In the genomic region with DNA sequence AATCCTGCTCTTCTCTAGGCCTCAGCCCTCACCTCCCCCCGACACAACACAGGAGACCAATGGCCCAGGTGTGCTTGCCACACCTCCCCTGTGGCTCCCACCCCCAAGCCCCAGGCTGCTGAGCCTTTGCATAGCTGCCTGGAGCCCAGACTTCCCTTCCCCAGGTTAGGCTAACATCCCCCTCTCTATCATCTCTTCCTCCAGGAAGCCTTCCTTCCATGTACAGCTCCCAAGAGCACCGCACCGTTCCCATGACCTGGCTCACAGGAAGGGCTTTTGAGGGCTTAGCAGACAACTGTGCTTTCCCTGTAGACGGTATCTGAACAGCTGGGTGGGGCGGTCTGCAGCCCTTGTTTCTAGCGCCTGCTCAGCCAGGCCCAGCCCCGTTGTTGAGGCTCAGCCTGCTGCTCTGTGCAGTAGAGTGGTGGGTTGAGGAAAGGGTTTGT, we compare ENCODE assay signal across 17 cellular contexts. TPM values are rescaled to one million over a fixed set of nuclear protein-coding genes. Genes with fewer than 3 reads are reported as not detected.
A peak's percentile ranks its signal among the peaks of the same experiment; 100 is the strongest.
DNase-seq lines count a peak whose midpoint lies in the region; ATAC-seq and TF ChIP-seq lines count a peak whose summit lies in the region.
"Had no signal": no experiment of that assay in that cellular context is flagged by ENCODE, and none has a peak within 500 bp of the region (broad histone marks: within the 10 kb centered on the region; RNA-seq: fewer than 3 reads in every experiment).

No MANE protein-coding gene starts in this region.

- H3K4me3 ChIP-seq in heart right ventricle (no peak overlapping the region), PC-9 (no peak overlapping the region), iPS-20b (ENCODE audit: low read length) (no peak overlapping the region), subcutaneous abdominal adipose tissue (ENCODE audit: low read depth in 1 of 5, low read length in 5 of 5) (no peak overlapping the region)
- H3K4me3 ChIP-seq: ovary, testis had no signal

- H3K4me2 ChIP-seq in PC-9: no peak overlapping the region

- TSS peak; percentile 2 for BruUV-seq in PC-9 (replicated peaks; lab: Mats Ljungman, UMichigan)

- 44 to 49% methylated on average over 6 to 7 of the region's 7 CpGs for WGBS in heart right ventricle, 2 donors

- no peak overlapping the region for H2AFZ ChIP-seq in PC-9

- H3K27ac ChIP-seq in heart right ventricle (peak overlapping the region in 9 of 10 donors; percentile 82 to 96 (median 86)), PC-9 (no peak overlapping the region), iPS-20b (ENCODE audit: low read length) (no peak overlapping the region), subcutaneous abdominal adipose tissue (ENCODE audit: low read depth, low read length) (peak overlapping the region; percentile 88)
- H3K27ac ChIP-seq: testis had no signal

- H3F3A ChIP-seq in PC-9 (ENCODE audit: insufficient read depth, low read depth): peaks cover 29% of the 10 kb centered on the region

- H3K79me2 ChIP-seq in PC-9 (ENCODE audit: low read depth): no peaks in the 10 kb centered on the region

- peaks cover 15 to 85% (median 73%) of the 10 kb centered on the region in 9 donors for H3K4me1 ChIP-seq in heart right ventricle
- peaks cover 34% of the 10 kb centered on the region for H3K4me1 ChIP-seq in PC-9 (replicated peaks; ENCODE audit: insufficient read depth)
- H3K4me1 ChIP-seq in iPS-20b (ENCODE audit: insufficient read depth, low read length): peaks cover 14% of the 10 kb centered on the region; the same call in 1 of the 2 replicates
- H3K4me1 ChIP-seq in subcutaneous abdominal adipose tissue (ENCODE audit: control insufficient read depth in 5 of 5, insufficient read depth in 5 of 5, low read length in 5 of 5): peaks cover 7 to 83% (median 67%) of the 10 kb centered on the region in 5 donors

- no peak for TF ChIP-seq CTCF in heart right ventricle (IDR thresholded peaks at IDR 0.05)
- no peak for TF ChIP-seq CTCF in PC-9 (conservative IDR thresholded peaks at IDR 0.05)

- H3K9me2 ChIP-seq in PC-9 (ENCODE audit: insufficient read depth): no peaks in the 10 kb centered on the region

- peaks cover 0 to 16% (median 0%) of the 10 kb centered on the region in 9 donors for H3K36me3 ChIP-seq in heart right ventricle
- H3K36me3 ChIP-seq in PC-9 (ENCODE audit: low read depth): no peaks in the 10 kb centered on the region
- H3K36me3 ChIP-seq in iPS-20b (ENCODE audit: insufficient read depth, low read depth, low read length): no peaks in the 10 kb centered on the region
- H3K36me3 ChIP-seq in subcutaneous abdominal adipose tissue (ENCODE audit: control insufficient read depth in 5 of 5, insufficient read depth in 5 of 5, low read length in 5 of 5): peaks cover 0 to 6% (median 0%) of the 10 kb centered on the region in 5 donors
- H3K36me3 ChIP-seq: ovary had no signal

- DNase-seq in heart right ventricle (no peak), cardiac septum (ENCODE audit: low spot score) (no peak), PC-9 (no peak), NOMO-1 treated with dmso at 0.1 percent for 144 hours (lab: John Stamatoyannopoulos, UW; ENCODE audit: unreplicated experiment) (no peak), NCI-H446 (lab: John Stamatoyannopoulos, UW) (no peak), SHP77 treated with DMSO at 0.1 percent for 48 hours (lab: John Stamatoyannopoulos, UW) (no peak)
- DNase-seq: activated effector memory CD4-positive, alpha-beta T cell treated with anti-CD3 and anti-CD28 coated beads, Interleukin-2, amount 50 U/mL, for 16 hours; effector memory CD4-positive, alpha-beta T cell; left cardiac atrium; NCI-H2081 treated with DMSO at 0.1 percent for 48 hours; NCI-H774; T-helper 17 cell; testis had no signal

- H3K9me3 ChIP-seq in heart right ventricle (no peaks in the 10 kb centered on the region), PC-9 (ENCODE audit: insufficient read depth, low read depth) (no peaks in the 10 kb centered on the region), iPS-20b (ENCODE audit: insufficient read depth, low read depth, low read length) (no peaks in the 10 kb centered on the region), subcutaneous abdominal adipose tissue (ENCODE audit: control insufficient read depth in 5 of 5, low read length in 5 of 5) (no peaks in the 10 kb centered on the region)
- H3K9me3 ChIP-seq: ovary, testis had no signal

- POLR2A ChIA-PET in PC-9 (lab: Charles Lee; ENCODE audit: unreplicated experiment): interaction anchor here (0.5 to 0.7 kb wide), 2 partner anchors 48 to 76 kb away, joined by 3 read pairs; no protein-coding TSS in a partner anchor

- CTCF ChIA-PET in PC-9 (lab: Charles Lee): no interaction called here

- intact Hi-C loops in heart right ventricle (cut with DNase I): loop anchor here in 6 of 10 donors (5.0 to 10.0 kb wide), 6 partner anchors 66 to 408 kb away; a partner anchor contains a TSS
- intact Hi-C loops in cardiac septum (cut with DNase I): loop anchor here (5.0 to 10.0 kb wide), 3 partner anchors 236 to 398 kb away; no protein-coding TSS in a partner anchor
- intact Hi-C loops in PC-9 (cut with micrococcal nuclease; ENCODE audit: unreplicated experiment): loop anchor here (5.0 kb wide), 1 partner anchor 236 kb away; no protein-coding TSS in a partner anchor

- peaks cover 0 to 15% (median 0%) of the 10 kb centered on the region in 7 donors for H3K27me3 ChIP-seq in heart right ventricle
- H3K27me3 ChIP-seq in PC-9 (ENCODE audit: insufficient read depth, low read depth): no peaks in the 10 kb centered on the region
- H3K27me3 ChIP-seq in iPS-20b (ENCODE audit: insufficient read depth, low read length): no peaks in the 10 kb centered on the region
- peaks cover 0 to 3% (median 0%) of the 10 kb centered on the region in 5 donors for H3K27me3 ChIP-seq in subcutaneous abdominal adipose tissue (ENCODE audit: control insufficient read depth in 5 of 5, insufficient read depth in 4 of 5, low read length in 5 of 5)
- H3K27me3 ChIP-seq: ovary, testis had no signal

- no peaks in the 10 kb centered on the region for H4K20me1 ChIP-seq in PC-9 (ENCODE audit: insufficient read depth)

- no peak for ATAC-seq in heart right ventricle
- ATAC-seq: left cardiac atrium, T-helper 17 cell had no signal

- peak overlapping the region; percentile 34; the same call in 1 of the 2 replicates for H3K9ac ChIP-seq in iPS-20b (ENCODE audit: low read depth, low read length)
- H3K9ac ChIP-seq in subcutaneous abdominal adipose tissue (ENCODE audit: low read length in 5 of 5): peak overlapping the region in 1 of 5 donors; percentile 16

RNA-seq across cellular contexts. Expression of a gene that starts 3.5 kb away (rescaled TPM):
- 100 to 1,000 TPM in 3 of 10 donors, 10 to 100 TPM in 7; 69.7 to 135 (median 94.9) TPM for total RNA-seq in heart right ventricle
- 10 to 100 TPM; 60.7 to 69.5 TPM for polyA plus RNA-seq in heart right ventricle
- 89.3 TPM for total RNA-seq in cardiac septum
- total RNA-seq in PC-9 (2021): 1.1 and 1.3 TPM in 2 replicates
- polyA plus RNA-seq: IgD-negative memory B cell had no signal

RNA-seq across cellular contexts. Expression of a gene that starts 35.3 kb away (rescaled TPM):
- total RNA-seq in heart right ventricle (10 to 100 TPM in 2 of 10 donors, 1 to 10 TPM in 8; 4.2 to 11.5 (median 7.0) TPM), cardiac septum (10.5 TPM), PC-9 (2021) (10.9 and 16.9 TPM in 2 replicates)
- polyA plus RNA-seq in heart right ventricle: 1 to 10 TPM; 3.0 to 4.7 TPM

Comparison
In these comparisons a context has a peak if more than half of its experiments do, and no peak if none do; other contexts are left out.
1. H3K27ac ChIP-seq: peak in heart right ventricle (9 of 10) and subcutaneous abdominal adipose tissue (single experiment); none in PC-9 (single experiment) and iPS-20b (single experiment).
2. RNA of a gene that starts 3.5 kb away (total RNA-seq): 69.7 to 135 TPM in heart right ventricle and 89.3 TPM in cardiac septum (single experiment); 1.1 to 1.3 TPM in PC-9; every median in the first group is over 10 times any median in the second.